In the genomic region with DNA sequence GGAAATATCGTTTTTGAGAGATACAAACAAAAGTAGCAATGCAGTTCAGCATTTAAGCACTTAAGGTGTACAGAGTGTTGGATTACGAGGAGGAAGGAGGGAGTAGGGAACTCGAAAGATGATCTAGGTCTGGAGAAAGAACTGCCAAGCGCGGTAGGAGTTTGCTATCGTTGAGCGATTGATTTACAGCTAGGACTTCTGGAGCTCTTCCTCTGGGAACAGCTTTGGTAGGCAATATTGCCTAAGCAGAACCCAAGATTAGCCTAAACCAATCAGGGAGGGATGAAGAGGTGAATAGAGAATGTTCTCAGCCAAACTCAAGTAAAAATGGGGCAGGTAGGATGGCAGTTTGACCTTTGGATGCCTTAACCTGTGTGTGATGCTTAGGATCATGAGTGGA, we compare ENCODE assay signal across 8 cellular contexts. TPM values are rescaled to one million over a fixed set of nuclear protein-coding genes. Genes with fewer than 3 reads are reported as not detected.
DNase-seq lines count a peak whose midpoint lies in the region; ATAC-seq and TF ChIP-seq lines count a peak whose summit lies in the region.

No MANE protein-coding gene starts in this region.

- TF ChIP-seq CTCF in OCI-LY1 (IDR thresholded peaks at IDR 0.05; ENCODE audit: low read length) (no peak), endothelial cell (IDR thresholded peaks at IDR 0.05; ENCODE audit: unreplicated experiment) (no peak), ovary (IDR thresholded peaks at IDR 0.05) (no peak)

- peak overlapping the region; percentile 95 for H3K4me3 Mint-ChIP-seq in endothelial cell (ENCODE audit: unreplicated experiment)

- peaks cover 30% of the 10 kb centered on the region; the same call in 1 of the 2 replicates for H3K36me3 ChIP-seq in OCI-LY1 (ENCODE audit: insufficient read depth, low read length)
- no peaks in the 10 kb centered on the region for H3K36me3 ChIP-seq in ovary

- peaks cover 44% of the 10 kb centered on the region for H3K4me1 Mint-ChIP-seq in endothelial cell (ENCODE audit: unreplicated experiment)

- H4K20me1 ChIP-seq in OCI-LY1 (ENCODE audit: insufficient read depth, low read length) = no peaks in the 10 kb centered on the region

- TF ChIP-seq EP300 in ovary (IDR thresholded peaks at IDR 0.05) = no peak

- H3K4me3 ChIP-seq in OCI-LY1 (ENCODE audit: low read depth, low read length, poor library complexity, severe bottlenecking) = peak overlapping the region; percentile 92
- peak overlapping the region; percentile 79 for H3K4me3 ChIP-seq in ovary

- H3K4me1 ChIP-seq in OCI-LY1 (ENCODE audit: insufficient read depth, low read length, severe bottlenecking) (peaks cover 36% of the 10 kb centered on the region), ovary (ENCODE audit: insufficient read depth) (peaks cover 16% of the 10 kb centered on the region)

- no peaks in the 10 kb centered on the region for H3F3A ChIP-seq in OCI-LY1 (ENCODE audit: insufficient read depth, low read length)

- H3K27me3 ChIP-seq in OCI-LY1 (ENCODE audit: insufficient read depth, low read length) = no peaks in the 10 kb centered on the region
- H3K27me3 ChIP-seq in ovary = no peaks in the 10 kb centered on the region

- no peaks in the 10 kb centered on the region for H3K9me2 ChIP-seq in OCI-LY1 (ENCODE audit: low read depth, low read length)

- WGBS in ovary, 3 donors = 1% methylated on average over 7 of the region's 7 CpGs

- TF ChIP-seq POLR2A in ovary (IDR thresholded peaks at IDR 0.05) = no peak

- H3K9me3 ChIP-seq in OCI-LY1 (ENCODE audit: low read length) = no peaks in the 10 kb centered on the region
- no peaks in the 10 kb centered on the region for H3K9me3 ChIP-seq in ovary

- H3K27ac Mint-ChIP-seq in endothelial cell (ENCODE audit: unreplicated experiment) = peak overlapping the region; percentile 82

- intact Hi-C loops in ovary (cut with DNase I) = loop anchor here in 1 of 4 donors (10.0 kb wide), 1 partner anchor 133 kb away; no protein-coding TSS in a partner anchor

- peak overlapping the region; percentile 97 for H3K4me2 ChIP-seq in OCI-LY1 (ENCODE audit: low read length)

- no peak overlapping the region for H3K27ac ChIP-seq in OCI-LY1 (ENCODE audit: low read depth, low read length, poor library complexity, severe bottlenecking)
- H3K27ac ChIP-seq in ovary = no peak overlapping the region

- DNase-seq in EH (ENCODE audit: low read depth) (peak; percentile 21), endothelial cell (ENCODE audit: low spot score) (no peak), ovary (no peak), NCI-H526 treated with DMSO at 0.1 percent for 48 hours (lab: John Stamatoyannopoulos, UW) (no peak), COLO829 (ENCODE audit: low spot score) (no peak)

- ATAC-seq in HG03108 (IDR thresholded peaks at IDR 0.05; ENCODE audit: unreplicated experiment) = no peak
- no peak for ATAC-seq in HG02840 (IDR thresholded peaks at IDR 0.05; ENCODE audit: low FRiP score, unreplicated experiment)

- peaks cover 10% of the 10 kb centered on the region for H3K36me3 Mint-ChIP-seq in endothelial cell (ENCODE audit: low read depth, unreplicated experiment)

- H3K79me2 ChIP-seq in OCI-LY1 (ENCODE audit: insufficient read depth, low read length) = peaks cover 45% of the 10 kb centered on the region

- H3K9me3 Mint-ChIP-seq in endothelial cell (ENCODE audit: unreplicated experiment) = no peaks in the 10 kb centered on the region

- no peak overlapping the region for H2AFZ ChIP-seq in OCI-LY1 (ENCODE audit: low read length)

- H3K9ac ChIP-seq in OCI-LY1 (ENCODE audit: low read length) = peak overlapping the region; percentile 90

- H3K27me3 Mint-ChIP-seq in endothelial cell (ENCODE audit: unreplicated experiment) = peaks cover 18% of the 10 kb centered on the region

RNA-seq across cellular contexts. Expression of gene CLTA, which starts 1.0 kb away (rescaled TPM):
- 330 TPM for total RNA-seq in endothelial cell (ENCODE audit: unreplicated experiment)
- total RNA-seq in ovary = 100 to 1,000 TPM; 170 to 223 (median 202) TPM
- polyA plus RNA-seq in ovary = 100 to 1,000 TPM; 242 to 243 TPM

RNA-seq across cellular contexts. Expression of gene CCIN, which starts 22.5 kb away (rescaled TPM):
- total RNA-seq in endothelial cell (ENCODE audit: unreplicated experiment) = not detected
- under 1 TPM in 3 of 7 donors, not detected in 4; 0.15 to 0.28 (median 0.27) TPM for total RNA-seq in ovary
- polyA plus RNA-seq in ovary = under 1 TPM in 1 of 2 donors, not detected in 1; 0.33 TPM

RNA-seq across cellular contexts. Expression of gene GLIPR2, which starts 55.2 kb away (rescaled TPM):
- total RNA-seq in endothelial cell (ENCODE audit: unreplicated experiment) (6.3 TPM), ovary (10 to 100 TPM in 6 of 7 donors, 1 to 10 TPM in 1; 8.3 to 30.9 (median 16.0) TPM)
- polyA plus RNA-seq in ovary = 10 to 100 TPM; 13.6 to 34.6 TPM
